ENCODE assay signal across 9 cellular contexts in genomic region chr17:74190154-74190553, GRCh38. TPM values are rescaled to one million over a fixed set of nuclear protein-coding genes. Genes with fewer than 3 reads are reported as not detected.
DNase-seq lines count a peak whose midpoint lies in the region; TF ChIP-seq lines count a peak whose summit lies in the region.
"Had no signal": no experiment of that assay in that cellular context is flagged by ENCODE, and none has a peak within 500 bp of the region (broad histone marks: within the 10 kb centered on the region; RNA-seq: fewer than 3 reads in every experiment).

No MANE protein-coding gene starts in this region.

- H3K9me3 Mint-ChIP-seq in MCF 10A (ENCODE audit: unreplicated experiment) (no peaks in the 10 kb centered on the region), type B pancreatic cell (no peaks in the 10 kb centered on the region)

- TF ChIP-seq POLR2A in breast epithelium (IDR thresholded peaks at IDR 0.05): no peak

- peaks cover 11% of the 10 kb centered on the region for H3K4me1 Mint-ChIP-seq in MCF 10A (ENCODE audit: insufficient read depth, unreplicated experiment)
- H3K4me1 Mint-ChIP-seq in type B pancreatic cell (ENCODE audit: unreplicated experiment): peaks cover 28% of the 10 kb centered on the region

- no peaks in the 10 kb centered on the region for H3K9me3 ChIP-seq in breast epithelium
- H3K9me3 ChIP-seq in effector memory CD4-positive, alpha-beta T cell (ENCODE audit: control insufficient read depth, low read length): no peaks in the 10 kb centered on the region

- no peak overlapping the region for H3K4me3 Mint-ChIP-seq in MCF 10A (ENCODE audit: unreplicated experiment)
- H3K4me3 Mint-ChIP-seq in type B pancreatic cell: no peak overlapping the region

- H3K27me3 Mint-ChIP-seq in MCF 10A (ENCODE audit: insufficient read depth, unreplicated experiment) (peaks cover 48% of the 10 kb centered on the region), type B pancreatic cell (peaks cover 14% of the 10 kb centered on the region)

- H3K27ac ChIP-seq in breast epithelium: no peak overlapping the region
- no peak overlapping the region for H3K27ac ChIP-seq in effector memory CD4-positive, alpha-beta T cell (ENCODE audit: insufficient read depth, low read length, poor library complexity, severe bottlenecking)
- H3K27ac ChIP-seq: SK-N-MC had no signal

- DNase-seq in MCF 10A (ENCODE audit: unreplicated experiment) (peak; percentile 53), breast epithelium (ENCODE audit: low spot score in 2 of 2) (no peak), LHCN-M2 (ENCODE audit: low read depth) (peak; percentile 68), SKM-1 (lab: John Stamatoyannopoulos, UW; ENCODE audit: unreplicated experiment) (peak; percentile 35), hepatic stellate cell (ENCODE audit: low spot score) (peak; percentile 69), type B pancreatic cell (ENCODE audit: extremely low spot score, unreplicated experiment) (no peak), mucosa of gallbladder (ENCODE audit: low spot score) (no peak)
- DNase-seq in effector memory CD4-positive, alpha-beta T cell: no peak

- H3K27me3 ChIP-seq in breast epithelium: peaks cover 0 to 29% of the 10 kb centered on the region in 2 donors
- H3K27me3 ChIP-seq in effector memory CD4-positive, alpha-beta T cell (replicated peaks; ENCODE audit: control insufficient read depth, insufficient read depth, low read length, poor library complexity, severe bottlenecking): peaks cover 4% of the 10 kb centered on the region

- intact Hi-C loops in MCF 10A (cut with micrococcal nuclease): no loop called here
- intact Hi-C loops in breast epithelium (cut with DNase I; ENCODE audit: low total_unique reads): no loop called here

- H3K27ac Mint-ChIP-seq in MCF 10A (ENCODE audit: low read depth, unreplicated experiment) (no peak overlapping the region), type B pancreatic cell (no peak overlapping the region)

- H3K4me1 ChIP-seq in breast epithelium: no peaks in the 10 kb centered on the region
- no peaks in the 10 kb centered on the region for H3K4me1 ChIP-seq in effector memory CD4-positive, alpha-beta T cell (ENCODE audit: control insufficient read depth, insufficient read depth, low read length, poor library complexity, severe bottlenecking)

- H3K36me3 Mint-ChIP-seq in MCF 10A (ENCODE audit: insufficient read depth, unreplicated experiment) (no peaks in the 10 kb centered on the region), type B pancreatic cell (no peaks in the 10 kb centered on the region)

- H3K36me3 ChIP-seq in breast epithelium: no peaks in the 10 kb centered on the region
- H3K36me3 ChIP-seq in effector memory CD4-positive, alpha-beta T cell (ENCODE audit: control insufficient read depth, insufficient read depth, low read length): no peaks in the 10 kb centered on the region

- POLR2A ChIA-PET in MCF 10A (lab: Yijun Ruan, JAX): interaction anchor here (0.6 kb wide), 1 partner anchor 17 kb away, joined by 3 read pairs; no protein-coding TSS in a partner anchor

- CTCF ChIA-PET in MCF 10A (lab: Yijun Ruan, JAX): no interaction called here

- TF ChIP-seq CTCF in MCF 10A (IDR thresholded peaks at IDR 0.05; ENCODE audit: unreplicated experiment): no peak
- TF ChIP-seq CTCF in breast epithelium (IDR thresholded peaks at IDR 0.05): no peak
- no peak for TF ChIP-seq CTCF in type B pancreatic cell (conservative IDR thresholded peaks at IDR 0.05)

- no peak overlapping the region for H3K4me3 ChIP-seq in breast epithelium
- no peak overlapping the region for H3K4me3 ChIP-seq in effector memory CD4-positive, alpha-beta T cell (ENCODE audit: insufficient read depth, low read depth, low read length, poor library complexity, severe bottlenecking)
- H3K4me3 ChIP-seq: SK-N-MC had no signal

- BruUV-seq in MCF 10A (replicated peaks; lab: Mats Ljungman, UMichigan): no TSS peak

RNA-seq across cellular contexts. Expression of gene RPL38, which starts 13.3 kb away (rescaled TPM):
- total RNA-seq in MCF 10A (2022) (1,197 and 1,378 TPM in 2 replicates), breast epithelium (100 to 1,000 TPM; 304 to 570 (median 471) TPM), LHCN-M2 (2014; rRNA removed) (156 and 227 TPM in 2 replicates), type B pancreatic cell (ENCODE audit: low replicate concordance) (1,028 and 1,111 TPM in 2 replicates), mucosa of gallbladder (627 TPM)
- polyA plus RNA-seq in LHCN-M2 (2012): 3,496 TPM

RNA-seq across cellular contexts. Expression of gene TTYH2, which starts 23.2 kb away (rescaled TPM):
- total RNA-seq in MCF 10A (2022) (0.12 and 0.66 TPM in 2 replicates), breast epithelium (1 to 10 TPM; 4.2 to 5.9 (median 5.6) TPM), LHCN-M2 (2014; rRNA removed) (1.1 and 1.9 TPM in 2 replicates), type B pancreatic cell (ENCODE audit: low replicate concordance) (2.2 and 12.4 TPM in 2 replicates), mucosa of gallbladder (6.9 TPM)
- polyA plus RNA-seq in LHCN-M2 (2012): 0.33 TPM

Comparison
In these comparisons a context has a peak if more than half of its experiments do, and no peak if none do; other contexts are left out.
1. DNase-seq: peak in MCF 10A (single experiment), LHCN-M2 (single experiment), SKM-1 (single experiment) and hepatic stellate cell (single experiment); none in breast epithelium (0 of 2), effector memory CD4-positive, alpha-beta T cell (0 of 3), type B pancreatic cell (single experiment) and mucosa of gallbladder (single experiment).